In the genomic region with DNA sequence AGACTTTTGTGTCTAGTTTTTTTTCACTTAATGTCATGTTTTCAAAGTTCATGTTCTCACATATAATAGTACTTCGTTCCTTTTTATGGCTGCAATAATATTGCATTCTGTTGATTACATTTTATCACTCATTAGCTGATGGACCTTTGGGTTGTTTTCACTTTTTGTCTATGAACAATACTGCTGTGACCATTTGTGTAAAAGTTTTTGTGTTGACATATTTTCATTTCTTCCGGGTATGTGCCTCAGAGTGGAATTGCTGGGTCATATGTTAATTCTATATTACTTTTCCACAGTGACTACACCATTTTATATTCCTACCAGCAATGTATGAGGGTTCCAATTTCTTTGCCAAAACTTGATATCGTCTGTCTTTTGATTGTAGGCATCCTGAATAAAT, we compare ENCODE assay signal across 28 cellular contexts.
"Had no signal": no experiment of that assay in that cellular context is flagged by ENCODE, and none has a peak within 500 bp of the region (broad histone marks: within the 10 kb centered on the region; RNA-seq: fewer than 3 reads in every experiment).

No MANE protein-coding gene starts in this region.

- H3K27me3 Mint-ChIP-seq: naive thymus-derived CD4-positive, alpha-beta T cell; progenitor cell of endocrine pancreas; stimulated activated naive B cell treated with anti-CD40 and anti-IgM and Interleukin-4, amounts not matched to agents 10 μg/mL and 1 μg/mL and 100 μg/mL, for 72 hours; stimulated activated naive CD8-positive, alpha-beta T cell treated with anti-CD3 and anti-CD28 coated beads, Interleukin-15, Interleukin-2, amounts not matched to agents 100 ng/mL and 50 ng/mL, for 24 hours; type B pancreatic cell had no signal

- ATAC-seq: naive thymus-derived CD4-positive, alpha-beta T cell; natural killer cell; psoas muscle; right cardiac atrium; right lobe of liver; stimulated activated effector memory CD8-positive, alpha-beta T cell treated with anti-CD3 and anti-CD28 coated beads, Interleukin-12 subunit alpha, Interleukin-12 subunit beta, amount 100 ng/mL, for 72 hours; stimulated activated naive B cell treated with anti-CD40 and anti-IgM and Interleukin-4, amounts not matched to agents 10 μg/mL and 1 μg/mL and 100 μg/mL, for 72 hours; upper lobe of right lung had no signal

- H3K4me3 Mint-ChIP-seq: naive thymus-derived CD4-positive, alpha-beta T cell; natural killer cell; nephron; neural progenitor cell; stimulated activated effector memory CD8-positive, alpha-beta T cell treated with anti-CD3 and anti-CD28 coated beads, Interleukin-12 subunit alpha, Interleukin-12 subunit beta, amount 100 ng/mL, for 72 hours; stimulated activated naive B cell treated with anti-CD40 and anti-IgM and Interleukin-4, amounts not matched to agents 10 μg/mL and 1 μg/mL and 100 μg/mL, for 72 hours; stimulated activated naive CD8-positive, alpha-beta T cell treated with anti-CD3 and anti-CD28 coated beads, Interleukin-15, Interleukin-2, amounts not matched to agents 100 ng/mL and 50 ng/mL, for 24 hours; type B pancreatic cell had no signal

- DNase-seq: naive thymus-derived CD4-positive, alpha-beta T cell; natural killer cell; occipital lobe; ovary; posterior cingulate gyrus; psoas muscle; right cardiac atrium; right lobe of liver; sigmoid colon; spleen; stimulated activated CD4-positive, alpha-beta T cell treated with anti-CD3 and anti-CD28 coated beads, Interleukin-12 subunit alpha, Interleukin-12 subunit beta, amount 100 ng/mL, for 4 hours; stimulated activated CD4-positive, alpha-beta T cell treated with anti-CD3 and anti-CD28 coated beads, Interleukin-2, amount 100 ng/mL, for 24 hours; stimulated activated CD4-positive, alpha-beta T cell treated with anti-CD3 and anti-CD28 coated beads, Interleukin-2, amount 100 ng/mL, for 48 hours; stimulated activated CD4-positive, alpha-beta T cell treated with anti-CD3 and anti-CD28 coated beads, Interleukin-4, amount 100 ng/mL, for 24 hours; stimulated activated naive B cell treated with anti-CD40 and anti-IgM and Interleukin-4, amounts not matched to agents 10 μg/mL and 1 μg/mL and 100 μg/mL, for 72 hours; stimulated activated naive CD4-positive, alpha-beta T cell treated with Interleukin-2 at 50 U/mL for 16 hours; stomach; testis; tibial artery; transverse colon; upper lobe of right lung; uterus had no signal

- H3K4me1 Mint-ChIP-seq: neural progenitor cell; stimulated activated naive B cell treated with anti-CD40 and anti-IgM and Interleukin-4, amounts not matched to agents 10 μg/mL and 1 μg/mL and 100 μg/mL, for 72 hours had no signal

- H3K9me3 Mint-ChIP-seq: naive thymus-derived CD4-positive, alpha-beta T cell; natural killer cell; nephron; neural progenitor cell; stimulated activated effector memory CD8-positive, alpha-beta T cell treated with anti-CD3 and anti-CD28 coated beads, Interleukin-12 subunit alpha, Interleukin-12 subunit beta, amount 100 ng/mL, for 72 hours; stimulated activated naive B cell treated with anti-CD40 and anti-IgM and Interleukin-4, amounts not matched to agents 10 μg/mL and 1 μg/mL and 100 μg/mL, for 72 hours; stimulated activated naive CD8-positive, alpha-beta T cell treated with anti-CD3 and anti-CD28 coated beads, Interleukin-15, Interleukin-2, amounts not matched to agents 100 ng/mL and 50 ng/mL, for 24 hours; type B pancreatic cell had no signal

- H3K27ac Mint-ChIP-seq: naive thymus-derived CD4-positive, alpha-beta T cell; natural killer cell; nephron; neural progenitor cell; progenitor cell of endocrine pancreas; stimulated activated effector memory CD8-positive, alpha-beta T cell treated with anti-CD3 and anti-CD28 coated beads, Interleukin-12 subunit alpha, Interleukin-12 subunit beta, amount 100 ng/mL, for 72 hours; stimulated activated naive B cell treated with anti-CD40 and anti-IgM and Interleukin-4, amounts not matched to agents 10 μg/mL and 1 μg/mL and 100 μg/mL, for 72 hours; stimulated activated naive CD8-positive, alpha-beta T cell treated with anti-CD3 and anti-CD28 coated beads, Interleukin-15, Interleukin-2, amounts not matched to agents 100 ng/mL and 50 ng/mL, for 24 hours; type B pancreatic cell had no signal
